9 cellular contexts compared by ENCODE assay signal in the genomic region with DNA sequence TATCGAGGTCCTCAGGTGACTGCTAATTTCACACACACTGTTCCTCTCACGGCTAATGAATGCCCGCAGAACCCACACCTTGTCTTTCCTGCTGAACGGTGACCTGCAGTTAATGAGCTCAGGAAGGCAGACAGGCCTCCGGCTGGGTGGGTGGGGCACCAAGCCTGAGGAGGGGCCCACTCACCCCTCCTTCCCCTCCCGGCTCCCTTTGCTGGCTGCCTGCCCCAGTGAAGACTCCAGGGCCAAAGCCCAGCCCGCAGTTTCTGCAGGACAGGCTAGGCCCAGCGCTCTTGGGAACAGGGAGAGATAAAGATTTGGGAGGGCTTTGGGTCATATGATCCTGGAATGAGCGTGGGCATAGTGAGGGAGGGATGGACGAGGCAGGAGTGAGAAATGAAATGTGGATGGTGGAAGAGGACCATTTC. TPM values are rescaled to one million over a fixed set of nuclear protein-coding genes. Genes with fewer than 3 reads are reported as not detected.
DNase-seq lines count a peak whose midpoint lies in the region; ATAC-seq and TF ChIP-seq lines count a peak whose summit lies in the region.
"Had no signal": no experiment of that assay in that cellular context is flagged by ENCODE, and none has a peak within 500 bp of the region (broad histone marks: within the 10 kb centered on the region; RNA-seq: fewer than 3 reads in every experiment).

No MANE protein-coding gene starts in this region.

- ATAC-seq in left lung (peak; percentile 83), GM19351 (IDR thresholded peaks at IDR 0.05; ENCODE audit: unreplicated experiment) (no peak), T-cell (replicated peaks in 1 of 4) (no peak), GM18870 (IDR thresholded peaks at IDR 0.05; ENCODE audit: unreplicated experiment) (no peak)

- H3K9me3 ChIP-seq in left lung, result no peaks in the 10 kb centered on the region

- no peak for TF ChIP-seq CTCF in astrocyte of the cerebellum (IDR thresholded peaks at IDR 0.05; ENCODE audit: low read depth, low read length, missing control alignments)
- no peak for TF ChIP-seq CTCF in left lung (IDR thresholded peaks at IDR 0.05)

- CTCF ChIA-PET in T-cell (lab: Charles Lee), result no interaction called here

- H3K36me3 Mint-ChIP-seq in T-cell, result no peaks in the 10 kb centered on the region

- in situ Hi-C loops in astrocyte of the cerebellum (cut with HindIII; ENCODE audit: low sequenced_read_pairs), result no loop called here

- H3K4me1 Mint-ChIP-seq in T-cell, result peaks cover 8 to 12% (median 8%) of the 10 kb centered on the region in 3 donors

- H3K27ac ChIP-seq in left lung, result no peak overlapping the region

- H3K9me3 Mint-ChIP-seq in T-cell, result no peaks in the 10 kb centered on the region

- peaks cover 4 to 17% of the 10 kb centered on the region in 2 donors for H3K4me1 ChIP-seq in left lung

- no peaks in the 10 kb centered on the region for H3K36me3 ChIP-seq in left lung

- no peak overlapping the region for H3K4me3 ChIP-seq in astrocyte of the cerebellum (ENCODE audit: low read depth, low read length)
- no peak overlapping the region for H3K4me3 ChIP-seq in left lung

- H3K27me3 Mint-ChIP-seq in T-cell, result peaks cover 31 to 42% of the 10 kb centered on the region in 2 donors

- peak; percentile 11 for DNase-seq in A172 (ENCODE audit: low spot score)
- DNase-seq in NCI-H1417 (lab: John Stamatoyannopoulos, UW), result peak; percentile 77 to 97 (median 91)
- DNase-seq in astrocyte of the cerebellum (ENCODE audit: low read depth), result peak; percentile 19
- peak in 1 of 2 donors; percentile 70 for DNase-seq in left lung
- DNase-seq in T-cell, result no peak
- no peak for DNase-seq in Kasumi-1 (lab: John Stamatoyannopoulos, UW)

- POLR2A ChIA-PET in T-cell (lab: Charles Lee), result no interaction called here

- intact Hi-C loops in left lung (cut with DNase I), result no loop called here

- H3K4me3 Mint-ChIP-seq in T-cell, result no peak overlapping the region
- H3K4me3 Mint-ChIP-seq: B cell had no signal

- peaks cover 0 to 37% of the 10 kb centered on the region in 2 donors for H3K27me3 ChIP-seq in left lung

- no peak overlapping the region for H3K27ac Mint-ChIP-seq in T-cell
- H3K27ac Mint-ChIP-seq: B cell had no signal

RNA-seq across cellular contexts. Expression of a gene that starts 26.4 kb away (rescaled TPM):
- total RNA-seq in A172 (2014; rRNA removed; shearing (Covaris generic)), result 0.47 and 1.0 TPM in 2 replicates
- total RNA-seq in left lung (1 to 10 TPM in 1 of 2 donors, under 1 TPM in 1; 0.63 to 1.0 TPM), T-cell (under 1 TPM in 3 of 5 donors, not detected in 2; 0.13 to 0.70 (median 0.63) TPM)

Comparison
In these comparisons a context has a peak if more than half of its experiments do, and no peak if none do; other contexts are left out.
1. DNase-seq: peak in A172 (single experiment), NCI-H1417 (3 of 3) and astrocyte of the cerebellum (single experiment); none in T-cell (0 of 34) and Kasumi-1 (0 of 2).